ENCODE assay signal across 8 cellular contexts in genomic region chr10:2978111-2978510, GRCh38.
DNase-seq lines count a peak whose midpoint lies in the region; ATAC-seq and TF ChIP-seq lines count a peak whose summit lies in the region.

No MANE protein-coding gene starts in this region.

- H3K27ac Mint-ChIP-seq in Calu3 (ENCODE audit: unreplicated experiment) = no peak overlapping the region

- no peaks in the 10 kb centered on the region for H3K4me1 Mint-ChIP-seq in Calu3 (ENCODE audit: low read depth, unreplicated experiment)

- BruUV-seq in Calu3 (replicated peaks; lab: Mats Ljungman, UMichigan) = no TSS peak

- DNase-seq in AG10803 (ENCODE audit: low read depth) = peak; percentile 75
- peak; percentile 85 for DNase-seq in Jurkat, Clone E6-1 (ENCODE audit: low read depth, low spot score)
- DNase-seq in RPMI7951 (ENCODE audit: low read depth) = peak; percentile 73
- DNase-seq in fibroblast of the conjunctiva (ENCODE audit: low read depth) = peak; percentile 43
- DNase-seq in skeletal muscle cell (ENCODE audit: low read depth) = peak; percentile 38
- no peak for DNase-seq in Calu3

- no peaks in the 10 kb centered on the region for H3K9me3 Mint-ChIP-seq in Calu3 (ENCODE audit: low read depth, unreplicated experiment)

- no peak overlapping the region for H3K4me3 ChIP-seq in AG10803 (ENCODE audit: low read length)
- no peak overlapping the region for H3K4me3 ChIP-seq in Jurkat, Clone E6-1 (ENCODE audit: low read length)
- H3K4me3 ChIP-seq in skeletal muscle cell (ENCODE audit: low read depth, low read length) = no peak overlapping the region

- no peak for TF ChIP-seq POLR2A in GM18505 (IDR thresholded peaks at IDR 0.05; ENCODE audit: borderline replicate concordance, extremely low read depth, insufficient read depth, insufficient read length)

- H3K36me3 Mint-ChIP-seq in Calu3 (ENCODE audit: insufficient read depth, unreplicated experiment) = no peaks in the 10 kb centered on the region

- TF ChIP-seq CTCF in AG10803 (conservative IDR thresholded peaks at IDR 0.05; ENCODE audit: low read length) = peak; percentile 82
- TF ChIP-seq CTCF in Calu3 (IDR thresholded peaks at IDR 0.05; ENCODE audit: unreplicated experiment) = no peak

- no peak overlapping the region for H3K4me3 Mint-ChIP-seq in Calu3 (ENCODE audit: low read depth, unreplicated experiment)

- ATAC-seq in GM18867 (IDR thresholded peaks at IDR 0.05; ENCODE audit: unreplicated experiment) = peak; percentile 73
- no peak for ATAC-seq in GM18505 (IDR thresholded peaks at IDR 0.05; ENCODE audit: unreplicated experiment)

- CTCF ChIA-PET in Calu3 (lab: Charles Lee) = no interaction called here

- intact Hi-C loops in Calu3 (cut with micrococcal nuclease; ENCODE audit: unreplicated experiment) = loop anchor here (1.0 to 5.0 kb wide), 3 partner anchors 51 to 361 kb away; no protein-coding TSS in a partner anchor

- H3K27me3 Mint-ChIP-seq in Calu3 (ENCODE audit: unreplicated experiment) = no peaks in the 10 kb centered on the region
